ENCODE assay signal across 1 cellular context in genomic region chr10:69643779-69644657, GRCh38.
TF ChIP-seq lines count a peak whose summit lies in the region.

No MANE protein-coding gene starts in this region.

TF ChIP-seq in GM23338, 12 proteins besides CTCF, POLR2A, EP300 and RAD21 (continued from another document):
- TF ChIP-seq REST (IDR thresholded peaks at IDR 0.05; ENCODE audit: unreplicated experiment) (no peak), ZNF462 (CRISPR knock-in tag; IDR thresholded peaks at IDR 0.05) (no peak), ZNF114 (CRISPR knock-in tag; IDR thresholded peaks at IDR 0.05) (no peak), EZH2phosphoT487 (IDR thresholded peaks at IDR 0.05; ENCODE audit: unreplicated experiment) (no peak), ETS1 (IDR thresholded peaks at IDR 0.05) (no peak)
